ENCODE assay signal across 1 cellular context in genomic region chr5:138492552-138493045, GRCh38.
TF ChIP-seq lines count a peak whose summit lies in the region.

No MANE protein-coding gene starts in this region.

TF ChIP-seq in H1, 55 proteins besides CTCF, POLR2A, EP300 and RAD21:
- TF ChIP-seq CBX5 (IDR thresholded peaks at IDR 0.05; ENCODE audit: low read depth, low read length), result no peak
- TF ChIP-seq BACH1 (IDR thresholded peaks at IDR 0.05; ENCODE audit: low read length), result no peak
- TF ChIP-seq ATF2 (IDR thresholded peaks at IDR 0.05; ENCODE audit: low read length), result no peak
- no peak for TF ChIP-seq TBP (IDR thresholded peaks at IDR 0.05; ENCODE audit: low read depth, low read length)
- TF ChIP-seq, protein P1, sequence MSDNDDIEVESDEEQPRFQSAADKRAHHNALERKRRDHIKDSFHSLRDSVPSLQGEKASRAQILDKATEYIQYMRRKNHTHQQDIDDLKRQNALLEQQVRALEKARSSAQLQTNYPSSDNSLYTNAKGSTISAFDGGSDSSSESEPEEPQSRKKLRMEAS (IDR thresholded peaks at IDR 0.05), result no peak
- no peak for TF ChIP-seq CEBPB (IDR thresholded peaks at IDR 0.05; ENCODE audit: low read depth, low read length)
- no peak for TF ChIP-seq JUND (IDR thresholded peaks at IDR 0.05; ENCODE audit: low read length)
- no peak for TF ChIP-seq POLR2AphosphoS5 (IDR thresholded peaks at IDR 0.05; ENCODE audit: low read depth, low read length)
- no peak for TF ChIP-seq CBX8 (IDR thresholded peaks at IDR 0.05; ENCODE audit: borderline replicate concordance, low read depth, low read length)
- TF ChIP-seq, protein P2, sequence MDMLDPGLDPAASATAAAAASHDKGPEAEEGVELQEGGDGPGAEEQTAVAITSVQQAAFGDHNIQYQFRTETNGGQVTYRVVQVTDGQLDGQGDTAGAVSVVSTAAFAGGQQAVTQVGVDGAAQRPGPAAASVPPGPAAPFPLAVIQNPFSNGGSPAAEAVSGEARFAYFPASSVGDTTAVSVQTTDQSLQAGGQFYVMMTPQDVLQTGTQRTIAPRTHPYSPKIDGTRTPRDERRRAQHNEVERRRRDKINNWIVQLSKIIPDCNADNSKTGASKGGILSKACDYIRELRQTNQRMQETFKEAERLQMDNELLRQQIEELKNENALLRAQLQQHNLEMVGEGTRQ (IDR thresholded peaks at IDR 0.05; ENCODE audit: low read length), result no peak
- no peak for TF ChIP-seq TCF12 (IDR thresholded peaks at IDR 0.05; ENCODE audit: low read depth, low read length)
- TF ChIP-seq CHD2 (IDR thresholded peaks at IDR 0.05; ENCODE audit: low read length), result no peak
- TF ChIP-seq SP4 (IDR thresholded peaks at IDR 0.05; ENCODE audit: low read length), result no peak
